ENCODE assay signal across 7 cellular contexts in genomic region chrX:64205441-64205734, GRCh38. TPM values are rescaled to one million over a fixed set of nuclear protein-coding genes. Genes with fewer than 3 reads are reported as not detected.
DNase-seq lines count a peak whose midpoint lies in the region; ATAC-seq and TF ChIP-seq lines count a peak whose summit lies in the region.

TSS of gene AMER1 (minus strand) at chrX:64205708. CDS start at chrX:64193286, 12,422 bp downstream.

- TF ChIP-seq POLR2A in HCT116 (IDR thresholded peaks at IDR 0.05; ENCODE audit: borderline replicate concordance, extremely low read depth, insufficient read depth, insufficient read length) (no peak), NB4 (IDR thresholded peaks at IDR 0.05; ENCODE audit: extremely low read depth, insufficient read length) (no peak)

- DNase-seq in HCT116 (ENCODE audit: low read depth, low spot score) (no peak), NB4 (ENCODE audit: low read depth) (no peak), colonic mucosa (no peak), NCI-H1105 (lab: John Stamatoyannopoulos, UW) (no peak), cerebellar nuclear complex (lab: John Stamatoyannopoulos, UW) (no peak)

- no peaks in the 10 kb centered on the region for H3K27me3 ChIP-seq in HCT116 (ENCODE audit: insufficient read depth, low read length)
- no peaks in the 10 kb centered on the region for H3K27me3 ChIP-seq in colonic mucosa
- no peaks in the 10 kb centered on the region for H3K27me3 ChIP-seq in mucosa of stomach (ENCODE audit: control insufficient read depth, insufficient read depth, low read length)

- H3K4me3 ChIP-seq in HCT116 (replicated peaks in 1 of 2; ENCODE audit: low read depth in 1 of 2, low read length in 2 of 2) (peak within 1 kb of the TSS; percentile 54 to 63), NB4 (ENCODE audit: low read depth, low read length) (peak within 1 kb of the TSS; percentile 66), colonic mucosa (peak within 1 kb of the TSS; percentile 56), mucosa of stomach (ENCODE audit: low read length) (peak within 1 kb of the TSS; percentile 82)

- H4K20me1 ChIP-seq in HCT116 (ENCODE audit: insufficient read depth): no peaks in the 10 kb centered on the region

- no peak for TF ChIP-seq CTCF in HCT116 (IDR thresholded peaks at IDR 0.05 in 2 of 3, conservative IDR thresholded peaks at IDR 0.05 in 1 of 3; ENCODE audit: borderline replicate concordance in 1 of 3, insufficient read depth in 1 of 3, low read depth in 2 of 3, low read length in 2 of 3)
- no peak for TF ChIP-seq CTCF in NB4 (IDR thresholded peaks at IDR 0.05; ENCODE audit: low read depth, low read length)
- TF ChIP-seq CTCF in colonic mucosa (IDR thresholded peaks at IDR 0.05): no peak

- TF ChIP-seq RAD21 in HCT116 (IDR thresholded peaks at IDR 0.05; ENCODE audit: low read depth): no peak

- H3K4me1 ChIP-seq in HCT116 (ENCODE audit: control insufficient read depth in 1 of 2, insufficient read depth in 2 of 2, low read length in 2 of 2): peaks cover 4 to 16% of the 10 kb centered on the region in 2 experiments; a peak in 2 of 4 replicates
- no peaks in the 10 kb centered on the region for H3K4me1 ChIP-seq in colonic mucosa
- H3K4me1 ChIP-seq in mucosa of stomach (ENCODE audit: control insufficient read depth, insufficient read depth, low read length): peaks cover 22% of the 10 kb centered on the region

- BruUV-seq in HCT116 (replicated peaks; lab: Mats Ljungman, UMichigan): no TSS peak

- H3K27ac ChIP-seq in HCT116 (ENCODE audit: low read depth, low read length): peak within 1 kb of the TSS; percentile 87
- peak within 1 kb of the TSS; percentile 94 for H3K27ac ChIP-seq in colonic mucosa

- H3K9ac ChIP-seq in HCT116 (ENCODE audit: low read length): peak within 1 kb of the TSS; percentile 69
- H3K9ac ChIP-seq in colonic mucosa (ENCODE audit: low read depth in 2 of 2, low read length in 2 of 2): peak within 1 kb of the TSS; percentile 65 to 74
- H3K9ac ChIP-seq in mucosa of stomach (ENCODE audit: low read length): peak within 1 kb of the TSS; percentile 75

- intact Hi-C loops in HCT116 (cut with micrococcal nuclease): loop anchor here (10.0 kb wide), 1 partner anchor 189 kb away; the partner anchor contains the start of gene MTMR8
- intact Hi-C loops in colonic mucosa (cut with DNase I): no loop called here

- no peak within 1 kb of the TSS for H2AFZ ChIP-seq in HCT116 (ENCODE audit: low read depth, low read length, poor library complexity, severe bottlenecking)

- CTCF ChIA-PET in HCT116 (lab: Charles Lee): no interaction called here

- H3K36me3 ChIP-seq in HCT116 (ENCODE audit: control insufficient read depth in 1 of 2, insufficient read depth in 2 of 2, low read length in 2 of 2) (no peaks in the 10 kb centered on the region), colonic mucosa (no peaks in the 10 kb centered on the region), mucosa of stomach (ENCODE audit: control insufficient read depth, insufficient read depth, low read length) (no peaks in the 10 kb centered on the region)

- H3K9me3 ChIP-seq in HCT116 (ENCODE audit: control insufficient read depth in 1 of 2, insufficient read depth in 1 of 2, low read depth in 1 of 2, low read length in 2 of 2) (no peaks in the 10 kb centered on the region), colonic mucosa (no peaks in the 10 kb centered on the region), mucosa of stomach (ENCODE audit: control insufficient read depth, low read length) (no peaks in the 10 kb centered on the region)

- no peaks in the 10 kb centered on the region; the same call in 1 of the 2 replicates for H3K79me2 ChIP-seq in HCT116 (ENCODE audit: insufficient read depth, low read length)

- peak; percentile 27 for ATAC-seq in GM18858 (IDR thresholded peaks at IDR 0.05; ENCODE audit: unreplicated experiment)
- ATAC-seq in HCT116: peak; percentile 70

- peak within 1 kb of the TSS; percentile 79 for H3K4me2 ChIP-seq in HCT116 (ENCODE audit: low read length)

- POLR2A ChIA-PET in HCT116 (lab: Charles Lee): no interaction called here

- no peaks in the 10 kb centered on the region for H3K9me2 ChIP-seq in HCT116 (ENCODE audit: insufficient read depth)

- RAD21 ChIA-PET in HCT116 (lab: Charles Lee; ENCODE audit: low non-redundant PET in 1 of 2, low total read pairs in 2 of 2, uncharacterized antibody in 2 of 2, unreplicated experiment in 2 of 2): no interaction called here

TF ChIP-seq in HCT116, 20 proteins besides CTCF, POLR2A, EP300 and RAD21:
- no peak for TF ChIP-seq FOSL1 (IDR thresholded peaks at IDR 0.05; ENCODE audit: low read depth)
- no peak for TF ChIP-seq TCF7L2 (IDR thresholded peaks at IDR 0.05; ENCODE audit: borderline replicate concordance, extremely low read depth, insufficient read depth, insufficient read length)
- no peak for TF ChIP-seq SRF (IDR thresholded peaks at IDR 0.05; ENCODE audit: low read depth)
- TF ChIP-seq EZH2phosphoT487 (IDR thresholded peaks at IDR 0.05; ENCODE audit: borderline replicate concordance): no peak
- no peak for TF ChIP-seq SP1 (IDR thresholded peaks at IDR 0.05; ENCODE audit: low read depth)

RNA-seq across cellular contexts. Expression of gene AMER1, which starts in this region (rescaled TPM):
- total RNA-seq in HCT116 (2021; ENCODE audit: unreplicated experiment) (2.8 TPM), colonic mucosa (1 to 10 TPM; 2.7 to 3.2 TPM)
- polyA plus RNA-seq in HCT116 (2012): 1.4 and 1.6 TPM in 2 replicates
